8 cellular contexts compared by ENCODE assay signal in the genomic region with DNA sequence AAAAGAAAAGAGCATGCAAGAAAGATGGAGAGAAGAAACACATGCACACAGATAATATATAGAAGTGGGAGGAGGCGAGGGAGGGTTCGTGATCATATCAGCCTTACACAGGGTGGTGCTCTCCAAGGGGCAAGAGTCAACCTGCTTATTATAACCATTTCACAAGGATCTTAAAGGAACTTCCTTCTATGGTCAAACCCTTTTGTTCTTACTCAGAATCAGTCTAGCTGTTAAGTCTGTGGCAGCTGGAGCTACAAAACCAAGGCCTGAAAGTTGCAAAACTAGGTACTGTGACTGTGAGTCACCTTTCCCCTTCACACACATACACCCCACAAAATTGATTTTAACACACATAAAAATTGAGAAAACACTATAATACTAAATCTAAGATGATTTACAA. TPM values are rescaled to one million over a fixed set of nuclear protein-coding genes. Genes with fewer than 3 reads are reported as not detected.
DNase-seq lines count a peak whose midpoint lies in the region; ATAC-seq, FAIRE-seq and TF ChIP-seq lines count a peak whose summit lies in the region.

No MANE protein-coding gene starts in this region.

- no peak overlapping the region for H4K91ac ChIP-seq in H9 (ENCODE audit: insufficient read length, low read depth, low read length)

- FAIRE-seq in frontal cortex (lab: Jason Lieb, UNC), result no peak

- DNase-seq in MCF 10A (ENCODE audit: unreplicated experiment) (peak; percentile 93), breast epithelium (ENCODE audit: low spot score in 2 of 2) (no peak), foreskin fibroblast (peak; percentile 76 to 86), frontal cortex (ENCODE audit: low spot score in 2 of 2) (no peak), DMS 273 (lab: John Stamatoyannopoulos, UW; ENCODE audit: unreplicated experiment) (no peak), H9 (no peak)

- H2BK12ac ChIP-seq in H9 (ENCODE audit: insufficient read length, low read depth, low read length), result no peak overlapping the region

- TF ChIP-seq CTCF in MCF 10A (IDR thresholded peaks at IDR 0.05; ENCODE audit: unreplicated experiment) (no peak), breast epithelium (IDR thresholded peaks at IDR 0.05) (no peak), foreskin fibroblast (IDR thresholded peaks at IDR 0.05; ENCODE audit: low read depth, low read length) (no peak), H9 (conservative IDR thresholded peaks at IDR 0.05) (no peak)

- CTCF ChIA-PET in MCF 10A (lab: Yijun Ruan, JAX), result interaction anchor here (0.5 to 3.3 kb wide), 10 partner anchors 16 to 716 kb away, joined by 3 to 15 read pairs (median 3); a partner anchor contains a TSS

- no peak for TF ChIP-seq POLR2A in breast epithelium (IDR thresholded peaks at IDR 0.05)

- no peaks in the 10 kb centered on the region for H4K20me1 ChIP-seq in H9 (ENCODE audit: control insufficient read depth, insufficient read depth, insufficient read length)

- no peak overlapping the region for H4K5ac ChIP-seq in H9 (ENCODE audit: insufficient read length, low read depth, low read length)

- no peaks in the 10 kb centered on the region for H3K4me1 ChIP-seq in breast epithelium
- no peaks in the 10 kb centered on the region for H3K4me1 ChIP-seq in H9 (ENCODE audit: insufficient read depth, low read length)

- H3K23me2 ChIP-seq in H9 (ENCODE audit: insufficient read length, low read depth, low read length, poor library complexity, severe bottlenecking), result no peaks in the 10 kb centered on the region

- H4K8ac ChIP-seq in H9 (replicated peaks; ENCODE audit: insufficient read length, low read depth, low read length), result no peak overlapping the region

- H3K27ac Mint-ChIP-seq in MCF 10A (ENCODE audit: low read depth, unreplicated experiment) (peak overlapping the region; percentile 88), H9 (no peak overlapping the region)
- H3K27ac Mint-ChIP-seq in T-helper 1 cell treated with Interleukin-12 subunit alpha and Interleukin-12 subunit beta and Interleukin-4 antibody, amounts not matched to agents 30 μg/mL and 1 μg/mL, for 36 hours, result peak overlapping the region; percentile 83

- H3K27me3 ChIP-seq in breast epithelium (no peaks in the 10 kb centered on the region), H9 (ENCODE audit: insufficient read depth, low read length) (no peaks in the 10 kb centered on the region)

- no peak overlapping the region for H2BK20ac ChIP-seq in H9 (ENCODE audit: low read depth, low read length, poor library complexity, severe bottlenecking)

- no peaks in the 10 kb centered on the region for H3K79me1 ChIP-seq in H9 (ENCODE audit: insufficient read depth, low read depth, low read length, poor library complexity, severe bottlenecking)

- H2AK5ac ChIP-seq in H9 (ENCODE audit: insufficient read length, low read length), result no peak overlapping the region

- peaks cover 15% of the 10 kb centered on the region for H3K4me1 Mint-ChIP-seq in MCF 10A (ENCODE audit: insufficient read depth, unreplicated experiment)
- peaks cover 59% of the 10 kb centered on the region for H3K4me1 Mint-ChIP-seq in T-helper 1 cell treated with Interleukin-12 subunit alpha and Interleukin-12 subunit beta and Interleukin-4 antibody, amounts not matched to agents 30 μg/mL and 1 μg/mL, for 36 hours (ENCODE audit: low read depth)
- peaks cover 0 to 2% of the 10 kb centered on the region in 2 experiments; a peak in 2 of 4 replicates for H3K4me1 Mint-ChIP-seq in H9

- H3K4me3 Mint-ChIP-seq in MCF 10A (ENCODE audit: unreplicated experiment), result no peak overlapping the region
- H3K4me3 Mint-ChIP-seq in T-helper 1 cell treated with Interleukin-12 subunit alpha and Interleukin-12 subunit beta and Interleukin-4 antibody, amounts not matched to agents 30 μg/mL and 1 μg/mL, for 36 hours, result peak overlapping the region; percentile 27
- H3K4me3 Mint-ChIP-seq in H9, result no peak overlapping the region

- no peak overlapping the region for H3K14ac ChIP-seq in H9 (ENCODE audit: insufficient read depth, low read length)

- BruUV-seq in MCF 10A (replicated peaks; lab: Mats Ljungman, UMichigan), result no TSS peak

- WGBS in H9 (ENCODE audit: extremely low coverage, insufficient read length, low lambda C conversion rate), result no CpG with 5 or more reads among the region's 2 CpGs

- H3K9me3 Mint-ChIP-seq in MCF 10A (ENCODE audit: unreplicated experiment), result no peaks in the 10 kb centered on the region
- peaks cover 15% of the 10 kb centered on the region for H3K9me3 Mint-ChIP-seq in T-helper 1 cell treated with Interleukin-12 subunit alpha and Interleukin-12 subunit beta and Interleukin-4 antibody, amounts not matched to agents 30 μg/mL and 1 μg/mL, for 36 hours
- no peaks in the 10 kb centered on the region for H3K9me3 Mint-ChIP-seq in H9

- no peak overlapping the region for H2BK120ac ChIP-seq in H9 (ENCODE audit: low read depth, low read length, poor library complexity, severe bottlenecking)

- H2BK15ac ChIP-seq in H9 (ENCODE audit: low read depth, low read length), result no peak overlapping the region

- H3K27me3 Mint-ChIP-seq in MCF 10A (ENCODE audit: insufficient read depth, unreplicated experiment) (no peaks in the 10 kb centered on the region), H9 (ENCODE audit: low read depth) (peaks cover 1% of the 10 kb centered on the region)
- no peaks in the 10 kb centered on the region for H3K27me3 Mint-ChIP-seq in T-helper 1 cell treated with Interleukin-12 subunit alpha and Interleukin-12 subunit beta and Interleukin-4 antibody, amounts not matched to agents 30 μg/mL and 1 μg/mL, for 36 hours (ENCODE audit: low read depth)

- H3K79me2 ChIP-seq in H9 (ENCODE audit: insufficient read depth, low read length), result no peaks in the 10 kb centered on the region

- POLR2A ChIA-PET in MCF 10A (lab: Yijun Ruan, JAX), result interaction anchor here (0.7 to 2.8 kb wide), 9 partner anchors 8 to 164 kb away, joined by 3 to 24 read pairs (median 5); a partner anchor contains a TSS

- ATAC-seq in HG03064 (IDR thresholded peaks at IDR 0.05; ENCODE audit: low read depth, unreplicated experiment), result peak; percentile 90

- H3K9ac ChIP-seq in H9 (ENCODE audit: extremely low read depth, insufficient read length, low read length), result no peak overlapping the region

- H3K18ac ChIP-seq in H9 (ENCODE audit: insufficient read length, low read depth, low read length), result no peak overlapping the region

- no peak overlapping the region for H3T11ph ChIP-seq in H9 (ENCODE audit: low read length)

- H3K36me3 ChIP-seq in breast epithelium, result no peaks in the 10 kb centered on the region

- no peak overlapping the region for H3K23ac ChIP-seq in H9 (ENCODE audit: insufficient read length, low read depth, low read length)

- H3K36me3 Mint-ChIP-seq in MCF 10A (ENCODE audit: insufficient read depth, unreplicated experiment) (no peaks in the 10 kb centered on the region), H9 (ENCODE audit: insufficient read depth in 1 of 3, low read depth in 3 of 3) (no peaks in the 10 kb centered on the region)
- peaks cover 37% of the 10 kb centered on the region for H3K36me3 Mint-ChIP-seq in T-helper 1 cell treated with Interleukin-12 subunit alpha and Interleukin-12 subunit beta and Interleukin-4 antibody, amounts not matched to agents 30 μg/mL and 1 μg/mL, for 36 hours (ENCODE audit: low read depth)

- no peak overlapping the region for H3K4me3 ChIP-seq in breast epithelium
- no peak overlapping the region for H3K4me3 ChIP-seq in foreskin fibroblast (ENCODE audit: low read depth in 1 of 2, low read length in 2 of 2)

- intact Hi-C loops in MCF 10A (cut with micrococcal nuclease), result no loop called here
- intact Hi-C loops in breast epithelium (cut with DNase I; ENCODE audit: low total_unique reads), result no loop called here

- no peak overlapping the region for H2BK5ac ChIP-seq in H9 (ENCODE audit: insufficient read length, low read length)

- no peak overlapping the region for H3K4me2 ChIP-seq in H9 (ENCODE audit: insufficient read depth, insufficient read length, low read length)

- H3K56ac ChIP-seq in H9 (ENCODE audit: insufficient read length, low read depth, low read length), result no peak overlapping the region

- H3K27ac ChIP-seq in breast epithelium (no peak overlapping the region), H9 (ENCODE audit: insufficient read length, low read depth, low read length) (no peak overlapping the region)

- H3K4ac ChIP-seq in H9 (ENCODE audit: low read depth, low read length), result no peak overlapping the region

- H2AFZ ChIP-seq in H9 (ENCODE audit: low read length), result no peak overlapping the region

- H3K9me3 ChIP-seq in breast epithelium, result no peaks in the 10 kb centered on the region
- no peaks in the 10 kb centered on the region for H3K9me3 ChIP-seq in H9 (ENCODE audit: control insufficient read depth, low read depth, low read length)

RNA-seq across cellular contexts. Expression of a gene that starts 18.5 kb away (rescaled TPM):
- total RNA-seq in MCF 10A (2022) (13.6 and 17.2 TPM in 2 replicates), breast epithelium (10 to 100 TPM; 12.6 to 39.2 (median 34.1) TPM), frontal cortex (13.9 TPM), H9 (2021) (19.0 and 20.2 TPM in 2 replicates)

RNA-seq across cellular contexts. Expression of a gene that starts 39.2 kb away (rescaled TPM):
- total RNA-seq in MCF 10A (2022), result not detected in 2 replicates
- total RNA-seq in breast epithelium, result not detected
- not detected for total RNA-seq in frontal cortex
- total RNA-seq in H9 (2021), result not detected in 2 replicates

Comparison
In these comparisons a context has a peak if more than half of its experiments do, and no peak if none do; other contexts are left out.
1. DNase-seq: peak in MCF 10A (single experiment) and foreskin fibroblast (2 of 2); none in breast epithelium (0 of 2), frontal cortex (0 of 2), DMS 273 (single experiment) and H9 (single experiment).
2. H3K27ac Mint-ChIP-seq: peak in MCF 10A (single experiment) and T-helper 1 cell treated with Interleukin-12 subunit alpha and Interleukin-12 subunit beta and Interleukin-4 antibody, amounts not matched to agents 30 μg/mL and 1 μg/mL, for 36 hours (single experiment); none in H9 (0 of 3).